ENCODE assay signal across 18 cellular contexts in the genomic region with DNA sequence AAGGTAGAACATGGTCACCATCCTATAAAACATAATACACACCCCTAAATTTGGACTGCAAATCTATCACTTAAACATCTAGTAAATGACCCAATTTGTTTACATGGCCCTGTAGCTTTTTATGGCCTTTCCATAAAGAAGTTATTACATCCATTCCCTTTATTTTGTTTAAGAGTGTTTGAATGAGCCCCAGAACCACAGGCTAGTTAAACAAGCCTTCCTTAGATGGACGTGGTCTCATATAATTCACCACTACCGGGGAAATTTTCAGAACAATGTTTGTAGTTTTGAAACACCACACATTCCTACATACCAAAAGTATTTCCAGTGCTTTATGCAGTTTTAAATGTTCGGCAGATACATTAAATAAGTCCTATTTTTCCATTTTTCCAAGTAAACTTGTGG. TPM values are rescaled to one million over a fixed set of nuclear protein-coding genes. Genes with fewer than 3 reads are reported as not detected.
DNase-seq lines count a peak whose midpoint lies in the region; ATAC-seq and TF ChIP-seq lines count a peak whose summit lies in the region.
"Had no signal": no experiment of that assay in that cellular context is flagged by ENCODE, and none has a peak within 500 bp of the region (broad histone marks: within the 10 kb centered on the region; RNA-seq: fewer than 3 reads in every experiment).

No MANE protein-coding gene starts in this region.

- H3K4me1 ChIP-seq in ascending aorta (peaks cover 8 to 47% of the 10 kb centered on the region in 2 donors), thoracic aorta (ENCODE audit: control insufficient read depth in 1 of 2, low read depth in 2 of 2) (peaks cover 34 to 80% of the 10 kb centered on the region in 2 donors)

- CTCF ChIA-PET in T-cell (lab: Charles Lee): no interaction called here

- H3K36me3 ChIP-seq in ascending aorta (no peaks in the 10 kb centered on the region), thoracic aorta (no peaks in the 10 kb centered on the region)
- H3K36me3 ChIP-seq: HAP-1, right atrium auricular region had no signal

- H3K4me3 Mint-ChIP-seq in T-cell: no peak overlapping the region
- H3K4me3 Mint-ChIP-seq: activated CD4-positive, alpha-beta memory T cell treated with anti-CD3 and anti-CD28 coated beads, Interleukin-2, amount 10 ng/mL, durations not matched to agents 7 days and 5 days; CD4-positive, alpha-beta T cell; natural killer cell treated with Interleukin-12 subunit alpha and Interleukin-12 subunit beta and Interleukin-15 and Interleukin-18, amount 100 ng/mL, for 72 hours had no signal

- ATAC-seq in thoracic aorta (ENCODE audit: insufficient number of reproducible peaks, low FRiP score, low read depth) (no peak), T-cell (replicated peaks in 1 of 4) (no peak), HG03095 (IDR thresholded peaks at IDR 0.05; ENCODE audit: unreplicated experiment) (no peak)
- ATAC-seq: GM12878; K562; natural killer cell treated with Interleukin-12 subunit alpha and Interleukin-12 subunit beta and Interleukin-15 and Interleukin-18, amount 100 ng/mL, for 72 hours had no signal

- no peak for TF ChIP-seq CTCF in ascending aorta (IDR thresholded peaks at IDR 0.05)
- no peak for TF ChIP-seq CTCF in thoracic aorta (IDR thresholded peaks at IDR 0.05)

- intact Hi-C loops in ascending aorta (cut with DNase I): loop anchor here (10.0 kb wide), 1 partner anchor 1284 kb away; no protein-coding TSS in a partner anchor

- POLR2A ChIA-PET in T-cell (lab: Charles Lee): no interaction called here

- H3K9me3 Mint-ChIP-seq in T-cell: peaks cover 0 to 4% (median 4%) of the 10 kb centered on the region in 3 donors
- H3K9me3 Mint-ChIP-seq: activated CD4-positive, alpha-beta memory T cell treated with anti-CD3 and anti-CD28 coated beads, Interleukin-2, amount 10 ng/mL, durations not matched to agents 7 days and 5 days had no signal

- H3K4me3 ChIP-seq in ascending aorta (peak overlapping the region in 1 of 2 donors; percentile 9), thoracic aorta (peak overlapping the region; percentile 36)
- H3K4me3 ChIP-seq: GM12878, HAP-1, K562, right atrium auricular region had no signal

- H3K27ac Mint-ChIP-seq in T-cell: no peak overlapping the region
- H3K27ac Mint-ChIP-seq: activated CD4-positive, alpha-beta memory T cell treated with anti-CD3 and anti-CD28 coated beads, Interleukin-2, amount 10 ng/mL, durations not matched to agents 7 days and 5 days; CD4-positive, alpha-beta T cell; natural killer cell treated with Interleukin-12 subunit alpha and Interleukin-12 subunit beta and Interleukin-15 and Interleukin-18, amount 100 ng/mL, for 72 hours had no signal

- H3K27ac ChIP-seq in ascending aorta: peak overlapping the region; percentile 63 to 64
- H3K27ac ChIP-seq in thoracic aorta: peak overlapping the region in 1 of 2 donors; percentile 51
- H3K27ac ChIP-seq: right atrium auricular region had no signal

- H3K27me3 ChIP-seq in ascending aorta: no peaks in the 10 kb centered on the region
- H3K27me3 ChIP-seq in thoracic aorta (replicated peaks; ENCODE audit: insufficient read depth): no peaks in the 10 kb centered on the region
- H3K27me3 ChIP-seq: right atrium auricular region had no signal

- DNase-seq in H4 (ENCODE audit: low spot score) (peak; percentile 84), ascending aorta (ENCODE audit: low spot score in 2 of 2) (no peak), foreskin melanocyte (peak; percentile 37), thoracic aorta (ENCODE audit: low spot score) (no peak), T-cell (no peak)
- DNase-seq in activated CD4-positive, alpha-beta T cell treated with anti-CD3 and anti-CD28 coated beads, Interleukin-2, amount 50 U/mL, for 48 hours: no peak
- DNase-seq: activated CD4-positive, alpha-beta memory T cell treated with anti-CD3 and anti-CD28 coated beads, Interleukin-2, amount 10 ng/mL, durations not matched to agents 7 days and 5 days; amniotic stem cell; CD4-positive, alpha-beta T cell; dermis blood vessel endothelial cell; NCI-H1417 treated with DMSO at 0.1 percent for 48 hours; stimulated activated CD4-positive, alpha-beta T cell treated with anti-CD3 and anti-CD28 coated beads, Interleukin-4, amount 100 ng/mL, for 4 hours had no signal

- H3K36me3 Mint-ChIP-seq in T-cell: no peaks in the 10 kb centered on the region
- H3K36me3 Mint-ChIP-seq: natural killer cell treated with Interleukin-12 subunit alpha and Interleukin-12 subunit beta and Interleukin-15 and Interleukin-18, amount 100 ng/mL, for 72 hours had no signal

- no peaks in the 10 kb centered on the region for H3K9me3 ChIP-seq in ascending aorta
- no peaks in the 10 kb centered on the region for H3K9me3 ChIP-seq in thoracic aorta
- H3K9me3 ChIP-seq: HAP-1, right atrium auricular region had no signal

- no peaks in the 10 kb centered on the region for H3K27me3 Mint-ChIP-seq in T-cell
- H3K27me3 Mint-ChIP-seq: activated CD4-positive, alpha-beta memory T cell treated with anti-CD3 and anti-CD28 coated beads, Interleukin-2, amount 10 ng/mL, durations not matched to agents 7 days and 5 days; CD4-positive, alpha-beta T cell; natural killer cell treated with Interleukin-12 subunit alpha and Interleukin-12 subunit beta and Interleukin-15 and Interleukin-18, amount 100 ng/mL, for 72 hours had no signal

- H3K4me1 Mint-ChIP-seq in T-cell: no peaks in the 10 kb centered on the region
- H3K4me1 Mint-ChIP-seq: activated CD4-positive, alpha-beta memory T cell treated with anti-CD3 and anti-CD28 coated beads, Interleukin-2, amount 10 ng/mL, durations not matched to agents 7 days and 5 days had no signal

RNA-seq across cellular contexts. Expression of gene PDGFC, which starts 12.3 kb away (rescaled TPM):
- 21.7 and 22.5 TPM in 2 replicates for total RNA-seq in H4 (2014; rRNA removed; shearing (Covaris generic))
- 21.0 TPM for total RNA-seq in ascending aorta
- total RNA-seq in thoracic aorta: 10 to 100 TPM; 31.4 to 32.8 TPM
- 1 to 10 TPM in 1 of 5 donors, under 1 TPM in 4; 0.12 to 1.5 (median 0.47) TPM for total RNA-seq in T-cell
- total RNA-seq: activated CD4-positive, alpha-beta memory T cell treated with anti-CD3 and anti-CD28 coated beads, Interleukin-2, amount 10 ng/mL, durations not matched to agents 7 days and 5 days; CD4-positive, alpha-beta T cell; K562; natural killer cell treated with Interleukin-12 subunit alpha and Interleukin-12 subunit beta and Interleukin-15 and Interleukin-18, amount 100 ng/mL, for 72 hours had no signal

Comparison
In these comparisons a context has a peak if more than half of its experiments do, and no peak if none do; other contexts are left out.
1. DNase-seq: peak in H4 (single experiment) and foreskin melanocyte (single experiment); none in ascending aorta (0 of 2), thoracic aorta (single experiment), T-cell (0 of 34) and activated CD4-positive, alpha-beta T cell treated with anti-CD3 and anti-CD28 coated beads, Interleukin-2, amount 50 U/mL, for 48 hours (0 of 2).